2 cellular contexts compared by ENCODE assay signal in the genomic region with DNA sequence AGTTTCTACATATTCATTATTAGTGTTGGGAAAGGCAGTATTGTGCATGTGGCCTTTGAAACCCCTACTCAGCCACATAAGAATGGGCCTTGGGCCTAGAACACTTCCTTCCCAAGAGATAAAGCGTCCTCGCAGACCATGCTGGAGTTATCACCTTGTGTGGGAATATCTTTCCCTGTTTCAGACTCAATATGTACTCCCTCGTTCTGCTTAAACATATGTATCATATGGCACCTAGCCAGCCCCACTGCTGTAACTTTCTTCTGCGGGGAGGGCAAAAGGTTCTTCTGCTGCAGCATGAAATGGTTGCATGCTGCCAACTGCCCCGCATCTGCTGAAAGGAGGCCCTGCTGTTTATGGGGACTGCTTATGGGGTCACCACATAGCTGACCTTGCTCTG.
TF ChIP-seq lines count a peak whose summit lies in the region.

No MANE protein-coding gene starts in this region.

TF ChIP-seq in IMR-90, 13 proteins besides CTCF, POLR2A, EP300 and RAD21:
- TF ChIP-seq SMC3 (IDR thresholded peaks at IDR 0.05; ENCODE audit: low read depth, low read length) = no peak
- no peak for TF ChIP-seq BHLHE40 (IDR thresholded peaks at IDR 0.05; ENCODE audit: low read depth, low read length)
- TF ChIP-seq MAZ (IDR thresholded peaks at IDR 0.05; ENCODE audit: borderline replicate concordance, low read depth, low read length) = no peak
- TF ChIP-seq, protein P1, sequence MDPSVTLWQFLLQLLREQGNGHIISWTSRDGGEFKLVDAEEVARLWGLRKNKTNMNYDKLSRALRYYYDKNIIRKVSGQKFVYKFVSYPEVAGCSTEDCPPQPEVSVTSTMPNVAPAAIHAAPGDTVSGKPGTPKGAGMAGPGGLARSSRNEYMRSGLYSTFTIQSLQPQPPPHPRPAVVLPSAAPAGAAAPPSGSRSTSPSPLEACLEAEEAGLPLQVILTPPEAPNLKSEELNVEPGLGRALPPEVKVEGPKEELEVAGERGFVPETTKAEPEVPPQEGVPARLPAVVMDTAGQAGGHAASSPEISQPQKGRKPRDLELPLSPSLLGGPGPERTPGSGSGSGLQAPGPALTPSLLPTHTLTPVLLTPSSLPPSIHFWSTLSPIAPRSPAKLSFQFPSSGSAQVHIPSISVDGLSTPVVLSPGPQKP (IDR thresholded peaks at IDR 0.05; ENCODE audit: borderline replicate concordance, low read depth, low read length) = no peak
- no peak for TF ChIP-seq MAFK (IDR thresholded peaks at IDR 0.05; ENCODE audit: low read depth, low read length)
- no peak for TF ChIP-seq FOS (IDR thresholded peaks at IDR 0.05; ENCODE audit: low read depth, low read length)
- TF ChIP-seq, protein P2, sequence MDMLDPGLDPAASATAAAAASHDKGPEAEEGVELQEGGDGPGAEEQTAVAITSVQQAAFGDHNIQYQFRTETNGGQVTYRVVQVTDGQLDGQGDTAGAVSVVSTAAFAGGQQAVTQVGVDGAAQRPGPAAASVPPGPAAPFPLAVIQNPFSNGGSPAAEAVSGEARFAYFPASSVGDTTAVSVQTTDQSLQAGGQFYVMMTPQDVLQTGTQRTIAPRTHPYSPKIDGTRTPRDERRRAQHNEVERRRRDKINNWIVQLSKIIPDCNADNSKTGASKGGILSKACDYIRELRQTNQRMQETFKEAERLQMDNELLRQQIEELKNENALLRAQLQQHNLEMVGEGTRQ (IDR thresholded peaks at IDR 0.05; ENCODE audit: low read depth, low read length) = no peak

TF ChIP-seq in H1, 55 proteins besides CTCF, POLR2A, EP300 and RAD21:
- TF ChIP-seq MAFK (IDR thresholded peaks at IDR 0.05; ENCODE audit: low read depth, low read length) (no peak), GTF2F1 (IDR thresholded peaks at IDR 0.05; ENCODE audit: borderline replicate concordance, low read depth, low read length) (no peak), NANOG (IDR thresholded peaks at IDR 0.05; ENCODE audit: insufficient read depth, low read depth, low read length, poor library complexity, severe bottlenecking) (no peak), SP4 (IDR thresholded peaks at IDR 0.05; ENCODE audit: low read length) (no peak), CEBPB (IDR thresholded peaks at IDR 0.05; ENCODE audit: low read depth, low read length) (no peak), SUZ12 (IDR thresholded peaks at IDR 0.05; ENCODE audit: low read length) (no peak)
TF ChIP-seq in H1: peak in this region for 0.
